ENCODE assay signal across 9 cellular contexts in genomic region chr10:9944690-9945089, GRCh38.
"Had no signal": no experiment of that assay in that cellular context is flagged by ENCODE, and none has a peak within 500 bp of the region (broad histone marks: within the 10 kb centered on the region; RNA-seq: fewer than 3 reads in every experiment).

No MANE protein-coding gene starts in this region.

- H3K27ac Mint-ChIP-seq: GM23338, H9 had no signal

- H3K4me1 Mint-ChIP-seq: GM23338, H9 had no signal

- H3K4me3 Mint-ChIP-seq: GM23338, H9 had no signal

- FAIRE-seq: H1, H54, HTR-8/SVneo, K562 had no signal

- DNase-seq: H9, HCEC 1CT, IMR-90, KG1 had no signal

- H3K9me3 Mint-ChIP-seq: GM23338 had no signal

- ATAC-seq: GM23338, K562 had no signal

- H3K4me3 ChIP-seq: GM23338, K562 had no signal
